In the genomic region with DNA sequence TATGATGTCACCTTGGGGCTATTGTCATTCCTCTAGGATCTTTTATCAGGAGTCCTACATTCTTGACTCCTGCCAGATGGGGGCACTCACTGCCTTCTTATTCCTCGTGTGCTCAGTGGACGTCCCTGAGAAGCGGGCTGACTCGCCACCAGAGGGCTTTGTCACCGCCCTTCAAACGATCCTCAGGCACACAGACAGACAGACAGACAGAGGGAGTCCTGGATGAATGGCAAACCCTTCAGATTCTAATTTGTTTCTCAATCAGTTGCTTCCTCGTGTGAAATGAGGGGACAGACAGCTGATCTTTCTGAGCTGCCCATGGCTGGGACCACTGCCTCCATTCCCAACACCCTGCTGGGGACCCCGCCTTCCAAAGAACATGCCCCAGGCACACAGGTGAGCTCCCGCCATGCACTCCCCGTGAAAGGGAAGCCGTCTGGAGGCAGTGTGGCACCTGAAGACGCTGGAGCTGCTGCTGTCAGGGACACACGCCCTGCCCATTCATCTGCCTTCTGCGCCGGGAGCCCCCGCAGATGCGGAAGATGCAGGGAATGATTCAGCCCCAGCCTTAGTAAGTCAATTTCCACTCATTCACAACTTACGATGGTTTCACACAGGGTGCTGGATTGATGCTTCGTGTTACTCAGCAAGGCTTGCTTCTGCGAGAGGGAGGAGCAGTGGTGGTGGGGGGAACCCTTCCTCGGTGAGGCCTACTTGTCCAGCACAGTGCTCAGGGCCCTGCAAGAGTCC, we compare ENCODE assay signal across 8 cellular contexts. TPM values are rescaled to one million over a fixed set of nuclear protein-coding genes. Genes with fewer than 3 reads are reported as not detected.
DNase-seq lines count a peak whose midpoint lies in the region; ATAC-seq, FAIRE-seq and TF ChIP-seq lines count a peak whose summit lies in the region.

No MANE protein-coding gene starts in this region.

- peak; percentile 77 for TF ChIP-seq CTCF in GM12875 (IDR thresholded peaks at IDR 0.05; ENCODE audit: borderline replicate concordance, insufficient read depth, low read depth, low read length)
- peak; percentile 75 for TF ChIP-seq CTCF in activated CD8-positive, alpha-beta T cell treated with anti-CD3 and anti-CD28 coated beads for 36 hours (IDR thresholded peaks at IDR 0.05)

- no peak overlapping the region for H3K4me3 ChIP-seq in GM12875 (ENCODE audit: low read depth, low read length)

- peak; percentile 78 for DNase-seq in 8988T
- DNase-seq in NCI-H748 treated with DMSO at 0.1 percent for 48 hours (lab: John Stamatoyannopoulos, UW) = peak; percentile 58
- DNase-seq in activated CD8-positive, alpha-beta T cell treated with anti-CD3 and anti-CD28 coated beads for 36 hours = peak; percentile 81
- DNase-seq in lung microvascular endothelial cell (ENCODE audit: low read depth in 2 of 2) = peak; percentile 93
- DNase-seq in stimulated activated CD8-positive, alpha-beta memory T cell treated with anti-CD3 and anti-CD28 coated beads, Interleukin-4, amount 100 ng/mL, for 24 hours (ENCODE audit: low read depth) = peak; percentile 36

- no peak overlapping the region for H3K27ac Mint-ChIP-seq in activated CD8-positive, alpha-beta T cell treated with anti-CD3 and anti-CD28 coated beads for 36 hours

- intact Hi-C loops in activated CD8-positive, alpha-beta T cell treated with anti-CD3 and anti-CD28 coated beads for 36 hours (cut with micrococcal nuclease) = loop anchor here (2.0 kb wide), 1 partner anchor 218 kb away; no protein-coding TSS in a partner anchor

- POLR2A ChIA-PET in activated CD8-positive, alpha-beta T cell treated with anti-CD3 and anti-CD28 coated beads for 36 hours (lab: Charles Lee) = no interaction called here

- CTCF ChIA-PET in activated CD8-positive, alpha-beta T cell treated with anti-CD3 and anti-CD28 coated beads for 36 hours (lab: Charles Lee) = interaction anchor here (0.7 to 6.2 kb wide), 9 partner anchors 20 to 219 kb away, joined by 3 to 65 read pairs (median 3); no protein-coding TSS in a partner anchor

- peak; percentile 52 for ATAC-seq in HG03469 (IDR thresholded peaks at IDR 0.05; ENCODE audit: unreplicated experiment)
- ATAC-seq in activated CD8-positive, alpha-beta T cell treated with anti-CD3 and anti-CD28 coated beads for 36 hours = peak; percentile 98

- no peaks in the 10 kb centered on the region for H3K36me3 Mint-ChIP-seq in activated CD8-positive, alpha-beta T cell treated with anti-CD3 and anti-CD28 coated beads for 36 hours (ENCODE audit: low read depth)

- H3K27me3 Mint-ChIP-seq in activated CD8-positive, alpha-beta T cell treated with anti-CD3 and anti-CD28 coated beads for 36 hours = no peaks in the 10 kb centered on the region

- H3K4me3 Mint-ChIP-seq in activated CD8-positive, alpha-beta T cell treated with anti-CD3 and anti-CD28 coated beads for 36 hours = no peak overlapping the region

- no peaks in the 10 kb centered on the region for H3K4me1 Mint-ChIP-seq in activated CD8-positive, alpha-beta T cell treated with anti-CD3 and anti-CD28 coated beads for 36 hours (ENCODE audit: low read depth)

- peak; percentile 31 for FAIRE-seq in endometrium (lab: Jason Lieb, UNC)

- no peaks in the 10 kb centered on the region for H3K9me3 Mint-ChIP-seq in activated CD8-positive, alpha-beta T cell treated with anti-CD3 and anti-CD28 coated beads for 36 hours

RNA-seq across cellular contexts. Expression of gene SH3PXD2B, which starts 24.9 kb away (rescaled TPM):
- under 1 TPM; 0.38 to 0.47 TPM for total RNA-seq in activated CD8-positive, alpha-beta T cell treated with anti-CD3 and anti-CD28 coated beads for 36 hours
- total RNA-seq in lung microvascular endothelial cell = 13.5 and 15.3 TPM in 2 replicates

Comparison
In these comparisons a context has a peak if more than half of its experiments do, and no peak if none do; other contexts are left out.
1. DNase-seq: peak in every context shown above with its lines; median percentile 93 in lung microvascular endothelial cell; 81 in activated CD8-positive, alpha-beta T cell treated with anti-CD3 and anti-CD28 coated beads for 36 hours; 78 in 8988T; 58 in NCI-H748 treated with DMSO at 0.1 percent for 48 hours; 36 in stimulated activated CD8-positive, alpha-beta memory T cell treated with anti-CD3 and anti-CD28 coated beads, Interleukin-4, amount 100 ng/mL, for 24 hours.